7 cellular contexts compared by ENCODE assay signal in the genomic region with DNA sequence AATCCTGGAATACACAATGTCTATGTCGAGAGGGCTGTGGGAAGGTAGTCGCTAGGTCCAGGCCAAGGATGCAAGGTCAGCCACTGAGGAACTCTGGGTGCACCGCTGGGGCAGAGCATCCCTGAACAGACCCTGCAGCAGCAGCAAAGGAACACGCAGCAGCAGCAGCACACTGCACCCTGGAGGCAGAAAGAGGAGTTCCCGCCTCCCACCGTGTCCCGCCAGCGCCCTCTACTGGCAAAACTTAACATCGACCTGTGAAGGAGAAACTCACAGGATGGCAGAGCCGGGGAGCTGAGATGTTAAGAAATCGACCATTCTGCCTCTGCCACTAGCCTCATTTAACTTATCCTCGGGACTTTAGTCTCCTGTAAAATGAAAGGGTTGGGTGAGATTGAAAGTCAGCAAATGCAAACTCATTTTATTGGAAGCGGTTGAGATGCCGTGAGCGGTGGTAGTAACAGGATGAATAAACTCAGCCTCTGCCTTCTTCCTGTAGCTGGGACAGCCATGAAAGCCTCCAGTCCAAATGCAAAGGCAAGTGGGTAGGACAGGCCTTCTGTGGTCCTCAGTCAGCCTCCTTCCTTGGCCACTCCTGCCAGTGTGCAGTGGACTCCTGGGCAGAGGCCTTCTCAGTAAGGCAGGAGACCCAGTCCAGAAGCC. TPM values are rescaled to one million over a fixed set of nuclear protein-coding genes. Genes with fewer than 3 reads are reported as not detected.
A peak's percentile ranks its signal among the peaks of the same experiment; 100 is the strongest.
DNase-seq lines count a peak whose midpoint lies in the region; ATAC-seq and TF ChIP-seq lines count a peak whose summit lies in the region.

No MANE protein-coding gene starts in this region.

- no peaks in the 10 kb centered on the region for H3K27me3 ChIP-seq in body of pancreas

- no peak overlapping the region for H3K4me3 Mint-ChIP-seq in stimulated activated naive CD8-positive, alpha-beta T cell treated with anti-CD3 and anti-CD28 coated beads, Interleukin-15, amount 100 ng/mL, for 72 hours

- DNase-seq in KG1 (lab: John Stamatoyannopoulos, UW) (peak; percentile 35), SHP77 treated with DMSO at 0.1 percent for 48 hours (lab: John Stamatoyannopoulos, UW) (peak; percentile 46), body of pancreas (peak; percentile 18 to 50 (median 26)), left kidney (ENCODE audit: low read depth, low spot score) (peak; percentile 77)
- peak; percentile 64 to 69 for DNase-seq in stimulated activated naive CD8-positive, alpha-beta T cell treated with anti-CD3 and anti-CD28 coated beads, Interleukin-15, amount 100 ng/mL, for 72 hours

- no peaks in the 10 kb centered on the region for H3K9me3 Mint-ChIP-seq in stimulated activated naive CD8-positive, alpha-beta T cell treated with anti-CD3 and anti-CD28 coated beads, Interleukin-15, amount 100 ng/mL, for 72 hours

- no peak overlapping the region for H3K27ac ChIP-seq in body of pancreas

- no peaks in the 10 kb centered on the region for H3K27me3 Mint-ChIP-seq in stimulated activated naive CD8-positive, alpha-beta T cell treated with anti-CD3 and anti-CD28 coated beads, Interleukin-15, amount 100 ng/mL, for 72 hours

- no peak overlapping the region for H3K27ac Mint-ChIP-seq in stimulated activated naive CD8-positive, alpha-beta T cell treated with anti-CD3 and anti-CD28 coated beads, Interleukin-15, amount 100 ng/mL, for 72 hours

- intact Hi-C loops in body of pancreas (cut with DNase I), result no loop called here

- no peaks in the 10 kb centered on the region for H3K4me1 Mint-ChIP-seq in stimulated activated naive CD8-positive, alpha-beta T cell treated with anti-CD3 and anti-CD28 coated beads, Interleukin-15, amount 100 ng/mL, for 72 hours

- TF ChIP-seq CTCF in GM12801 (IDR thresholded peaks at IDR 0.05; ENCODE audit: extremely low read depth, insufficient read length), result peak; percentile 95
- TF ChIP-seq CTCF in body of pancreas (IDR thresholded peaks at IDR 0.05), result peak in 6 of 7 experiments; percentile 18 to 62 (median 42)

- no peaks in the 10 kb centered on the region for H3K36me3 ChIP-seq in body of pancreas (replicated peaks in 1 of 2; ENCODE audit: insufficient read depth in 1 of 2, low read depth in 2 of 2)

- 39 to 44% methylated on average over 13 to 15 of the region's 15 CpGs for WGBS in body of pancreas, 2 donors

- no peaks in the 10 kb centered on the region for H3K4me1 ChIP-seq in body of pancreas

- H3K9me3 ChIP-seq in body of pancreas, result peaks cover 0 to 4% (median 0%) of the 10 kb centered on the region in 3 donors

- ATAC-seq in GM21529 (IDR thresholded peaks at IDR 0.05; ENCODE audit: unreplicated experiment) (peak; percentile 89), body of pancreas (no peak)
- peak; percentile 76 for ATAC-seq in stimulated activated naive CD8-positive, alpha-beta T cell treated with anti-CD3 and anti-CD28 coated beads, Interleukin-15, amount 100 ng/mL, for 72 hours

- H3K4me3 ChIP-seq in body of pancreas, result no peak overlapping the region

- TF ChIP-seq POLR2A in body of pancreas (IDR thresholded peaks at IDR 0.05), result no peak

RNA-seq across cellular contexts. Expression of a gene that starts 45.6 kb away (rescaled TPM):
- total RNA-seq in body of pancreas, result under 1 TPM in 1 of 2 donors, not detected in 1; under 0.01 TPM

Comparison
In these comparisons a context has a peak if more than half of its experiments do, and no peak if none do; other contexts are left out.
1. DNase-seq: peak in every context shown above with its lines; median percentile 77 in left kidney; 66 in stimulated activated naive CD8-positive, alpha-beta T cell treated with anti-CD3 and anti-CD28 coated beads, Interleukin-15, amount 100 ng/mL, for 72 hours; 46 in SHP77 treated with DMSO at 0.1 percent for 48 hours; 35 in KG1; 26 in body of pancreas.